8 cellular contexts compared by ENCODE assay signal in the genomic region with DNA sequence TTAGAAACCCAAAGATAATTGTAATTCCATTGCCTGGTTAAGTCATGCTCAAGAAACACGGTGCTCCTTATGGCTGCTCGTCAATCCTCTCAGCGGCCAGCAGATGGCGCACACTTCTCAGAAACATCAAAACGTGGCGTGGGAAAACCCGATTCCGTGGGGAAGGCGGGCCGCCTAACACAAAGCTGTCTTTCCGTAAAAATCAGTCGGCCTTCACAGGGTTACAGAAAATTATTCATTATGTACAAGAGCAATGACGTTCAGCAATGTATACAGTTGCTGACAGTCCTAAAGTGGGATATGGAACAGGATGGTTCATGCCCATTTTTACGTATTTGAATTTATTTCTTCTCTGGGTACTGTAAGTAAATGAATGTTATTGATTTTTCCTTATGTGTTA.
DNase-seq lines count a peak whose midpoint lies in the region; ATAC-seq and TF ChIP-seq lines count a peak whose summit lies in the region.

No MANE protein-coding gene starts in this region.

- ATAC-seq in HG03066 (IDR thresholded peaks at IDR 0.05; ENCODE audit: low read depth, unreplicated experiment): peak; percentile 48

- no peaks in the 10 kb centered on the region for H3K9me3 Mint-ChIP-seq in endothelial cell (ENCODE audit: unreplicated experiment)

- peaks cover 3% of the 10 kb centered on the region for H3K27me3 Mint-ChIP-seq in endothelial cell (ENCODE audit: unreplicated experiment)

- H3K27ac Mint-ChIP-seq in endothelial cell (ENCODE audit: unreplicated experiment): no peak overlapping the region

- TF ChIP-seq CTCF in 22Rv1 (IDR thresholded peaks at IDR 0.05) (peak; percentile 86), GM12873 (IDR thresholded peaks at IDR 0.05; ENCODE audit: insufficient read depth, low read depth, low read length, missing control alignments) (peak; percentile 89), endothelial cell (IDR thresholded peaks at IDR 0.05; ENCODE audit: unreplicated experiment) (peak; percentile 99)

- H3K4me1 Mint-ChIP-seq in endothelial cell (ENCODE audit: unreplicated experiment): peaks cover 9% of the 10 kb centered on the region

- peak; percentile 56 for DNase-seq in NCI-H446 treated with DMSO at 0.1 percent for 48 hours (lab: John Stamatoyannopoulos, UW)
- peak; percentile 16 to 33 for DNase-seq in activated CD8-positive, alpha-beta memory T cell treated with anti-CD3 and anti-CD28 coated beads for 4 hours (ENCODE audit: low read depth in 2 of 2)
- DNase-seq in endothelial cell (ENCODE audit: low spot score): peak; percentile 73
- peak; percentile 80 for DNase-seq in midbrain (lab: John Stamatoyannopoulos, UW)
- DNase-seq in stimulated activated CD8-positive, alpha-beta memory T cell treated with anti-CD3 and anti-CD28 coated beads, Interleukin-4, amount 100 ng/mL, for 4 hours (ENCODE audit: low read depth in 2 of 2, low spot score in 1 of 2): peak; percentile 18 to 19

- H3K36me3 Mint-ChIP-seq in endothelial cell (ENCODE audit: low read depth, unreplicated experiment): no peaks in the 10 kb centered on the region

- no peak overlapping the region for H3K4me3 Mint-ChIP-seq in endothelial cell (ENCODE audit: unreplicated experiment)

- H3K27ac ChIP-seq in 22Rv1: peak overlapping the region; percentile 78

Comparison
In these comparisons a context has a peak if more than half of its experiments do, and no peak if none do; other contexts are left out.
1. Peak in every context shown above with its lines: DNase-seq, ATAC-seq and H3K27ac ChIP-seq.
2. DNase-seq: peak in every context shown above with its lines; median percentile 80 in midbrain; 73 in endothelial cell; 56 in NCI-H446 treated with DMSO at 0.1 percent for 48 hours; 24 in activated CD8-positive, alpha-beta memory T cell treated with anti-CD3 and anti-CD28 coated beads for 4 hours; 18 in stimulated activated CD8-positive, alpha-beta memory T cell treated with anti-CD3 and anti-CD28 coated beads, Interleukin-4, amount 100 ng/mL, for 4 hours.